Comparison of ENCODE assay signal across 8 cellular contexts in genomic region chr14:61476737-61477410, GRCh38.
DNase-seq lines count a peak whose midpoint lies in the region; ATAC-seq and TF ChIP-seq lines count a peak whose summit lies in the region.

No MANE protein-coding gene starts in this region.

- no TSS peak for BruUV-seq in PC-9 (replicated peaks; lab: Mats Ljungman, UMichigan)

- H4K20me1 ChIP-seq in PC-9 (ENCODE audit: insufficient read depth) = no peaks in the 10 kb centered on the region

- H3K4me3 Mint-ChIP-seq in activated naive CD8-positive, alpha-beta T cell = peak overlapping the region; percentile 75

- CTCF ChIA-PET in PC-9 (lab: Charles Lee) = interaction anchor here (0.6 to 1.0 kb wide), 2 partner anchors 70 to 1636 kb away, joined by 3 to 4 read pairs; no protein-coding TSS in a partner anchor

- no peaks in the 10 kb centered on the region for H3K27me3 Mint-ChIP-seq in activated naive CD8-positive, alpha-beta T cell

- in situ Hi-C loops in GM13976 (cut with MboI; ENCODE audit: low sequenced_read_pairs, unreplicated experiment) = loop anchor here (10.0 kb wide), 1 partner anchor 258 kb away; no protein-coding TSS in a partner anchor

- H3K9me3 Mint-ChIP-seq in activated naive CD8-positive, alpha-beta T cell (ENCODE audit: low read depth) = peaks cover 3% of the 10 kb centered on the region

- no peak for TF ChIP-seq CTCF in GM13976 (IDR thresholded peaks at IDR 0.05; ENCODE audit: borderline replicate concordance, control extremely low read depth, extremely low read depth, insufficient read depth, missing control alignments)
- TF ChIP-seq CTCF in PC-9 (conservative IDR thresholded peaks at IDR 0.05) = no peak

- H3K27me3 ChIP-seq in PC-9 (ENCODE audit: insufficient read depth, low read depth) = no peaks in the 10 kb centered on the region
- H3K27me3 ChIP-seq in skeletal muscle tissue (ENCODE audit: control insufficient read depth in 3 of 3, insufficient read depth in 3 of 3, low read length in 3 of 3) = no peaks in the 10 kb centered on the region

- no peaks in the 10 kb centered on the region for H3K9me3 ChIP-seq in PC-9 (ENCODE audit: insufficient read depth, low read depth)
- no peaks in the 10 kb centered on the region for H3K9me3 ChIP-seq in skeletal muscle tissue (ENCODE audit: control insufficient read depth in 3 of 3, low read length in 3 of 3)

- H2AFZ ChIP-seq in PC-9 = no peak overlapping the region

- H3K27ac ChIP-seq in PC-9 (peak overlapping the region; percentile 94), skeletal muscle tissue (ENCODE audit: low read depth, low read length) (peak overlapping the region; percentile 92)

- peak overlapping the region in 2 of 3 donors; percentile 34 to 37 for H3K9ac ChIP-seq in skeletal muscle tissue (ENCODE audit: low read depth in 1 of 3, low read length in 3 of 3)

- H3K4me2 ChIP-seq in PC-9 = peak overlapping the region; percentile 66

- H3K4me1 ChIP-seq in PC-9 (replicated peaks; ENCODE audit: insufficient read depth) (peaks cover 92% of the 10 kb centered on the region), skeletal muscle tissue (ENCODE audit: control insufficient read depth in 3 of 3, insufficient read depth in 3 of 3, low read length in 3 of 3) (peaks cover 21 to 34% (median 31%) of the 10 kb centered on the region in 3 donors)

- POLR2A ChIA-PET in PC-9 (lab: Charles Lee; ENCODE audit: unreplicated experiment) = interaction anchor here (0.7 to 0.8 kb wide), 2 partner anchors 36 to 273 kb away, joined by 4 to 10 read pairs; no protein-coding TSS in a partner anchor

- H3K79me2 ChIP-seq in PC-9 (ENCODE audit: low read depth) = peaks cover 63% of the 10 kb centered on the region

- peaks cover 7% of the 10 kb centered on the region for H3K36me3 Mint-ChIP-seq in activated naive CD8-positive, alpha-beta T cell

- H3K36me3 ChIP-seq in PC-9 (ENCODE audit: low read depth) = no peaks in the 10 kb centered on the region
- no peaks in the 10 kb centered on the region for H3K36me3 ChIP-seq in skeletal muscle tissue (ENCODE audit: control insufficient read depth in 3 of 3, insufficient read depth in 3 of 3, low read length in 3 of 3)

- no peak overlapping the region for H3K4me3 ChIP-seq in PC-9
- peak overlapping the region in 1 of 3 donors; percentile 18 for H3K4me3 ChIP-seq in skeletal muscle tissue (ENCODE audit: low read length in 3 of 3)

- intact Hi-C loops in PC-9 (cut with micrococcal nuclease; ENCODE audit: unreplicated experiment) (loop anchor here (1.0 kb wide), 1 partner anchor 48 kb away; no protein-coding TSS in a partner anchor), left ventricle myocardium superior (cut with micrococcal nuclease) (loop anchor here (5.0 to 10.0 kb wide), 2 partner anchors 40 to 218 kb away; partner anchors contain the start of gene HIF1A), posterior cingulate gyrus (cut with DNase I) (loop anchor here (2.0 kb wide), 1 partner anchor 48 kb away; no protein-coding TSS in a partner anchor)

- DNase-seq in GM13976 (ENCODE audit: low spot score) (peak; percentile 36), PC-9 (peak in 1 of 2 experiments; percentile 94), left ventricle myocardium superior (no peak), posterior cingulate gyrus (no peak)

- H3K27ac Mint-ChIP-seq in activated naive CD8-positive, alpha-beta T cell = peak overlapping the region; percentile 97

- no peaks in the 10 kb centered on the region; the same call in 1 of the 2 replicates for H3K9me2 ChIP-seq in PC-9 (ENCODE audit: insufficient read depth)

- H3K4me1 Mint-ChIP-seq in activated naive CD8-positive, alpha-beta T cell (ENCODE audit: low read depth) = peaks cover 95% of the 10 kb centered on the region

- ATAC-seq in left ventricle myocardium superior (peak; percentile 64), HG03439 (IDR thresholded peaks at IDR 0.05; ENCODE audit: unreplicated experiment) (no peak), HG03025 (IDR thresholded peaks at IDR 0.05; ENCODE audit: low FRiP score, unreplicated experiment) (no peak)

- H3F3A ChIP-seq in PC-9 (ENCODE audit: insufficient read depth, low read depth) = peaks cover 72% of the 10 kb centered on the region
